In the genomic region with DNA sequence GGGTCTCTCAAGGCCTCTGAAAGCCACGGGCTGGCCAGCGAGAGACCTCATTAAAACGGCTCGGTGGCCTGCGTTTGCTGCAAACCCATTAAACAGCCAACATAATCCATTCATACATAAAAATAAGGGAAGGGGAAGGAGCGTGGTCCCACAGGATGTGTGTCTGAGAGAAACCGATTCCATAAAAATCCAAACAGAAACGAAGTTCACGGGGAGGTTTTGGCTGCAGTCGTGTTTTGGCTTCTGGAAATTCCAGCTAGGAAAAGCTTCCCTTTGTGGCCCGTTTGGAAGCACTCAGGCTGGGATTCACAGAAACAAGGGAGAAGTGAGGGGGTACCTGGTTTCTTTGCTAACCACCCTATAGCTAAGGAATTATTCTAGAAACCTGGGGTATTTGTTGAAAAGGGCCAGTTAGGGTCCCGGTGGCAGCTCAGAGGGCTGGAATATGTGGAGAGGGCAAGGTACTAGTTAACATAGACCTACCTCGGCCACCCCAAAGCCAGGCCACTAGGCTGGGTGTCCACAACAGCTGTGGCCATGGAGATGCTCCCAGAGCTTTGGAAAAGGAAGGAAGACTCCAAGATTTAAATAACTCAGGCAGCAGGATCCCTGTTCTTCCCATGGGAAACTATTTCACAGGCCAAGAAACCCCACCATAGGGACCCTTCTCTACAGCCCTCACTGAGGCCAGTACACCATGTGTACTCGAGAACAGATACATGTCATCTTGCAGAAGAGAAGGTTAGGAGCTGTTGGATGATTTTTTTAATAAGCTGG, we compare ENCODE assay signal across 22 cellular contexts.
DNase-seq lines count a peak whose midpoint lies in the region; ATAC-seq and TF ChIP-seq lines count a peak whose summit lies in the region.
"Had no signal": no experiment of that assay in that cellular context is flagged by ENCODE, and none has a peak within 500 bp of the region (broad histone marks: within the 10 kb centered on the region; RNA-seq: fewer than 3 reads in every experiment).

No MANE protein-coding gene starts in this region.

- no peak for TF ChIP-seq CTCF in GM13976 (IDR thresholded peaks at IDR 0.05; ENCODE audit: borderline replicate concordance, control extremely low read depth, extremely low read depth, insufficient read depth, missing control alignments)

- H3K9ac ChIP-seq in endocrine pancreas (ENCODE audit: control insufficient read depth, insufficient read depth, low read length) = peak overlapping the region; percentile 13
- H3K9ac ChIP-seq in skeletal muscle tissue (ENCODE audit: low read depth in 1 of 3, low read length in 3 of 3) = no peak overlapping the region

- DNase-seq in myocyte (ENCODE audit: low read depth) (peak; percentile 35), putamen (ENCODE audit: low spot score) (no peak), A172 (ENCODE audit: low spot score) (no peak), GM13976 (ENCODE audit: low spot score) (no peak)
- DNase-seq: ACHN, AML-193, COR-L47, DMS153, H9, IMR-90, Karpas-422, MG63, NCI-H1092, NCI-H146, NCI-H2081, NCI-H510A, NCI-H774, PC-9 had no signal

- H3K9me3 ChIP-seq in endocrine pancreas (ENCODE audit: control insufficient read depth, low read length) (no peaks in the 10 kb centered on the region), skeletal muscle tissue (ENCODE audit: control insufficient read depth in 3 of 3, low read length in 3 of 3) (no peaks in the 10 kb centered on the region)
- H3K9me3 ChIP-seq: MG63 had no signal

- H3K36me3 ChIP-seq in endocrine pancreas (ENCODE audit: control insufficient read depth, insufficient read depth, low read length) (no peaks in the 10 kb centered on the region), skeletal muscle tissue (ENCODE audit: control insufficient read depth in 3 of 3, insufficient read depth in 3 of 3, low read length in 3 of 3) (no peaks in the 10 kb centered on the region)
- H3K36me3 ChIP-seq: MG63 had no signal

- H3K27ac ChIP-seq in angular gyrus (ENCODE audit: low read depth, low read length) = peak overlapping the region; percentile 48
- peak overlapping the region; percentile 25 for H3K27ac ChIP-seq in skeletal muscle tissue (ENCODE audit: low read depth, low read length)
- H3K27ac ChIP-seq: PC-9 had no signal

- ATAC-seq in GM18861 (IDR thresholded peaks at IDR 0.05; ENCODE audit: unreplicated experiment) = no peak

- H3K4me3 ChIP-seq in endocrine pancreas (ENCODE audit: control insufficient read depth, insufficient read depth, low read length) (no peak overlapping the region), skeletal muscle tissue (ENCODE audit: low read length in 3 of 3) (no peak overlapping the region)
- H3K4me3 ChIP-seq: MG63, PC-9 had no signal

- in situ Hi-C loops in GM13976 (cut with MboI; ENCODE audit: low sequenced_read_pairs, unreplicated experiment) = no loop called here

- H3K27me3 ChIP-seq in endocrine pancreas (ENCODE audit: control insufficient read depth, insufficient read depth, low read length) (no peaks in the 10 kb centered on the region), skeletal muscle tissue (ENCODE audit: control insufficient read depth in 3 of 3, insufficient read depth in 3 of 3, low read length in 3 of 3) (no peaks in the 10 kb centered on the region)
- H3K27me3 ChIP-seq: MG63 had no signal

- H3K4me1 ChIP-seq in endocrine pancreas (ENCODE audit: control insufficient read depth, insufficient read depth, low read length) (no peaks in the 10 kb centered on the region), skeletal muscle tissue (ENCODE audit: control insufficient read depth in 3 of 3, insufficient read depth in 3 of 3, low read length in 3 of 3) (peaks cover 0 to 13% (median 0%) of the 10 kb centered on the region in 3 donors)
